ENCODE assay signal across 9 cellular contexts in genomic region chr22:31089101-31090100, GRCh38. TPM values are rescaled to one million over a fixed set of nuclear protein-coding genes. Genes with fewer than 3 reads are reported as not detected.
DNase-seq lines count a peak whose midpoint lies in the region; ATAC-seq lines count a peak whose summit lies in the region.
"Had no signal": no experiment of that assay in that cellular context is flagged by ENCODE, and none has a peak within 500 bp of the region (broad histone marks: within the 10 kb centered on the region; RNA-seq: fewer than 3 reads in every experiment).

No MANE protein-coding gene starts in this region.

- no peaks in the 10 kb centered on the region for H3K36me3 ChIP-seq in Karpas-422 (ENCODE audit: insufficient read depth, low read length)

- no peaks in the 10 kb centered on the region for H3K27me3 ChIP-seq in Karpas-422 (ENCODE audit: low read length)

- peaks cover 2% of the 10 kb centered on the region for H3K79me2 ChIP-seq in Karpas-422 (ENCODE audit: low read length)

- H3K9me2 ChIP-seq in Karpas-422 (replicated peaks; ENCODE audit: insufficient read depth, low read length), result no peaks in the 10 kb centered on the region

- no peak overlapping the region for H2AFZ ChIP-seq in Karpas-422 (ENCODE audit: low read length)

- no peak overlapping the region; the same call in 1 of the 2 replicates for H3K4me3 ChIP-seq in Karpas-422 (ENCODE audit: low read length)
- H3K4me3 ChIP-seq: skin epidermis had no signal

- ATAC-seq in left ventricle myocardium superior, result peak; percentile 13
- ATAC-seq in GM19328 (IDR thresholded peaks at IDR 0.05; ENCODE audit: unreplicated experiment), result no peak

- H3K27ac ChIP-seq in Karpas-422 (ENCODE audit: low read length), result peak overlapping the region; percentile 71

- intact Hi-C loops in left ventricle myocardium superior (cut with micrococcal nuclease), result no loop called here

- H3K9me3 ChIP-seq in Karpas-422 (ENCODE audit: low read length), result no peaks in the 10 kb centered on the region

- no peaks in the 10 kb centered on the region for H4K20me1 ChIP-seq in Karpas-422 (ENCODE audit: insufficient read depth, low read depth, low read length)

- peaks cover 34% of the 10 kb centered on the region for H3K4me1 ChIP-seq in Karpas-422 (ENCODE audit: low read length)

- H3K4me2 ChIP-seq in Karpas-422 (ENCODE audit: low read depth, low read length, poor library complexity, severe bottlenecking), result peak overlapping the region; percentile 51

- peak; percentile 1 for DNase-seq in NCI-H2107 treated with DMSO at 0.1 percent for 48 hours (lab: John Stamatoyannopoulos, UW; ENCODE audit: unreplicated experiment)
- no peak for DNase-seq in NCI-H2107 (lab: John Stamatoyannopoulos, UW)
- DNase-seq in Karpas-422, result peak; percentile 79
- DNase-seq in activated effector memory CD4-positive, alpha-beta T cell treated with anti-CD3 and anti-CD28 coated beads, Interleukin-2, amount 50 U/mL, for 16 hours, result peak; percentile 81
- DNase-seq in left ventricle myocardium superior, result peak; percentile 80
- DNase-seq in stimulated activated CD4-positive, alpha-beta T cell treated with anti-CD3 and anti-CD28 coated beads, Interleukin-4, amount 100 ng/mL, for 1 hour, result peak; percentile 32
- no peak for DNase-seq in foreskin melanocyte

- H3K9ac ChIP-seq in Karpas-422 (ENCODE audit: low read length), result peak overlapping the region; percentile 43

RNA-seq across cellular contexts. Expression of gene SMTN, which starts 8.3 kb away (rescaled TPM):
- total RNA-seq in Karpas-422 (2014; rRNA removed; shearing (Covaris generic); ENCODE audit: low replicate concordance), result 23.5 and 27.9 TPM in 2 replicates
- total RNA-seq in left ventricle myocardium superior, result 278 TPM

RNA-seq across cellular contexts. Expression of gene SELENOM, which starts 18.0 kb away (rescaled TPM):
- 11.1 and 18.5 TPM in 2 replicates for total RNA-seq in Karpas-422 (2014; rRNA removed; shearing (Covaris generic); ENCODE audit: low replicate concordance)
- 32.9 TPM for total RNA-seq in left ventricle myocardium superior

RNA-seq across cellular contexts. Expression of gene INPP5J, which starts 33.4 kb away (rescaled TPM):
- total RNA-seq in Karpas-422 (2014; rRNA removed; shearing (Covaris generic); ENCODE audit: low replicate concordance), result 14.4 and 18.3 TPM in 2 replicates
- total RNA-seq in left ventricle myocardium superior, result 15.7 TPM

RNA-seq across cellular contexts. Expression of gene PLA2G3, which starts 50.9 kb away (rescaled TPM):
- not detected in 2 replicates for total RNA-seq in Karpas-422 (2014; rRNA removed; shearing (Covaris generic); ENCODE audit: low replicate concordance)
- not detected for total RNA-seq in left ventricle myocardium superior

Comparison
In these comparisons a context has a peak if more than half of its experiments do, and no peak if none do; other contexts are left out.
1. DNase-seq: peak in NCI-H2107 treated with DMSO at 0.1 percent for 48 hours (single experiment), Karpas-422 (single experiment), activated effector memory CD4-positive, alpha-beta T cell treated with anti-CD3 and anti-CD28 coated beads, Interleukin-2, amount 50 U/mL, for 16 hours (single experiment), left ventricle myocardium superior (single experiment) and stimulated activated CD4-positive, alpha-beta T cell treated with anti-CD3 and anti-CD28 coated beads, Interleukin-4, amount 100 ng/mL, for 1 hour (single experiment); none in NCI-H2107 (single experiment) and foreskin melanocyte (single experiment).